ENCODE assay signal across 17 cellular contexts in the genomic region with DNA sequence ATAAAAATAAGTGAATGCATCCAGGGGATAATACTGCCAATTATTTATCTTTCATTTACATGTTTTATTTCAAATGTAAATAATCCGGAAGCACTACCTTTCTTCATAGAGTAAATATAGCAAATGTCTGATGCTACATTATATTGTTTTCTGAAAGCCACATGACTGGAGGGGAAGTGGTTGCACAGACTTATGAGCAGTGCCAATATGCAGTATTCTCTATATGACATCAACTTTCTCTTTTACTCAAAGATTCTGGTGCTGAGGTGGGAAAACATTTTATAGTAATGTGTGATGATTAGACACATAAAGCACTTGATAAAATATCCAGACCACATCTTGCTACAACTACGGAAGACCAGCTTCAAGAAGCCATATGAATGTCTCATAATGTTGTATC.
DNase-seq lines count a peak whose midpoint lies in the region; ATAC-seq and TF ChIP-seq lines count a peak whose summit lies in the region.
"Had no signal": no experiment of that assay in that cellular context is flagged by ENCODE, and none has a peak within 500 bp of the region (broad histone marks: within the 10 kb centered on the region; RNA-seq: fewer than 3 reads in every experiment).

No MANE protein-coding gene starts in this region.

- TF ChIP-seq CTCF in A673 (conservative IDR thresholded peaks at IDR 0.05; ENCODE audit: low read depth, low read length) (no peak), GM10248 (IDR thresholded peaks at IDR 0.05; ENCODE audit: control extremely low read depth, extremely low read depth, low read depth, missing control alignments) (no peak)

- no peaks in the 10 kb centered on the region for H3K36me3 ChIP-seq in A673 (ENCODE audit: insufficient read depth, low read length, poor library complexity, severe bottlenecking)
- H3K36me3 ChIP-seq: cardiac muscle cell, MG63, suprapubic skin had no signal

- H3K9me3 ChIP-seq in A673 (ENCODE audit: low read depth, low read length, poor library complexity, severe bottlenecking) = no peaks in the 10 kb centered on the region
- H3K9me3 ChIP-seq: MG63, suprapubic skin had no signal

- no TSS peak for BruUV-seq in A673 (replicated peaks; lab: Mats Ljungman, UMichigan)

- POLR2A ChIA-PET in A673 (lab: Charles Lee; ENCODE audit: low non-redundant PET) = no interaction called here
- POLR2A ChIA-PET in GM10248 (lab: Yijun Ruan, JAX) = no interaction called here

- ATAC-seq in GM18517 (IDR thresholded peaks at IDR 0.05; ENCODE audit: unreplicated experiment) (peak; percentile 77), GM21390 (IDR thresholded peaks at IDR 0.05; ENCODE audit: unreplicated experiment) (peak; percentile 77), HG03039 (IDR thresholded peaks at IDR 0.05; ENCODE audit: unreplicated experiment) (peak; percentile 72)
- ATAC-seq: effector memory CD8-positive, alpha-beta T cell; left ventricle myocardium superior had no signal

- H3K4me3 ChIP-seq in Jurkat, Clone E6-1 (ENCODE audit: low read length) = no peak overlapping the region
- H3K4me3 ChIP-seq in A673 (ENCODE audit: low read depth, low read length, poor library complexity, severe bottlenecking) = no peak overlapping the region
- H3K4me3 ChIP-seq: cardiac muscle cell, MG63, suprapubic skin had no signal

- DNase-seq in Jurkat, Clone E6-1 (ENCODE audit: low read depth, low spot score) = peak; percentile 9
- DNase-seq in A673 (ENCODE audit: low spot score) (no peak), NCI-H1105 (lab: John Stamatoyannopoulos, UW) (no peak), SIG-M5 (lab: John Stamatoyannopoulos, UW) (no peak), GM10248 (ENCODE audit: extremely low spot score) (no peak)
- DNase-seq: activated CD4-positive, CD25-positive, alpha-beta regulatory T cell treated with anti-CD3 and anti-CD28 coated beads, Interleukin-2, amount 50 U/mL, for 72 hours; effector memory CD8-positive, alpha-beta T cell; left ventricle myocardium superior; MG63; naive B cell; NCI-H2107; stimulated activated CD4-positive, alpha-beta T cell treated with anti-CD3 and anti-CD28 coated beads, Interleukin-15, amount 100 ng/mL, for 24 hours had no signal

- no peak overlapping the region for H3K27ac ChIP-seq in A673 (ENCODE audit: low read depth, low read length, poor library complexity, severe bottlenecking)
- H3K27ac ChIP-seq: cardiac muscle cell, suprapubic skin had no signal

- H3K27me3 ChIP-seq in A673 (replicated peaks; ENCODE audit: insufficient read depth, low read depth, low read length, poor library complexity) = no peaks in the 10 kb centered on the region
- H3K27me3 ChIP-seq: cardiac muscle cell, MG63, suprapubic skin had no signal

- CTCF ChIA-PET in A673 (lab: Charles Lee) (no interaction called here), GM10248 (lab: Yijun Ruan, JAX) (no interaction called here)

- intact Hi-C loops in A673 (cut with micrococcal nuclease; ENCODE audit: unreplicated experiment) = no loop called here

- H3K4me1 ChIP-seq in A673 (ENCODE audit: insufficient read depth, low read length, poor library complexity, severe bottlenecking) = no peaks in the 10 kb centered on the region
- H3K4me1 ChIP-seq: suprapubic skin had no signal
